Comparison of ENCODE assay signal across 19 cellular contexts in the genomic region with DNA sequence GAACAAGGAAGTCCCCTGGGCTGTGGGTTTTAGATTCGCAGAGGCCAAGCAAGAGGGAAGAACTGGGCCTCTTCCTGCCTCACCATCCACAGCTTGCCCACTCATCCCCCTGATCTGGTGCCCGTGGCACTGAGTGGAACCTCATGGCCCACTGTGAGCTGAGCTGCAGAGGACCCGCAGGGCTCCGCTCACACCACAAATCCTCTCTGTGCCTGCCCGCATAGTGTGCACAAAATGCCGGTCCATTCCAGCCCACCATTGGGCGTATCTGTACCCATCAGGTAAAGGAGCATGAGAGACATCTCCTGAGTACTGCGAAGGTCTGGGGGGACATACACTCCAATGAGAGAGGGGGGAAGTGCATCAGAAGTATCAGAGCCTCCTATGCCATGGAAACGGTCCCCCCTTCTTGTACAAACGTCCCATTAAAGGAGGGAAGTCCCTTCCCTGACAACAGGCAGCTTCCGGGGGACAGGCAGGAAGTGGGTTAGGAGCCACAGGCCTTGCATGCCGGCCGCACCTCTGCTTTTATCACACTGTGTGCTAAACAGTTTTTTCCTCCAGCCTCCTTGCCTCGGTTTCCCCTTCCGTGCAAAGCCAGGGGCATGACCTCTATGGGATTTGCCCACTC.
DNase-seq lines count a peak whose midpoint lies in the region; ATAC-seq and TF ChIP-seq lines count a peak whose summit lies in the region.
"Had no signal": no experiment of that assay in that cellular context is flagged by ENCODE, and none has a peak within 500 bp of the region (broad histone marks: within the 10 kb centered on the region; RNA-seq: fewer than 3 reads in every experiment).

No MANE protein-coding gene starts in this region.

- intact Hi-C loops in vagina (cut with DNase I): no loop called here

- peak overlapping the region; percentile 30 for H3K4me3 Mint-ChIP-seq in activated naive CD8-positive, alpha-beta T cell treated with anti-CD3 and anti-CD28 coated beads, Interleukin-2, amount 10 ng/mL, durations not matched to agents 7 days and 5 days
- H3K4me3 Mint-ChIP-seq in activated naive CD8-positive, alpha-beta T cell treated with anti-CD3 and anti-CD28 coated beads, Interleukin-2, amount 50 U/mL, for 24 hours: no peak overlapping the region

- no peak overlapping the region for H3K27ac ChIP-seq in vagina
- no peak overlapping the region for H3K27ac ChIP-seq in effector memory CD4-positive, alpha-beta T cell (ENCODE audit: insufficient read depth, low read length, poor library complexity, severe bottlenecking)

- peaks cover 11% of the 10 kb centered on the region for H3K4me1 Mint-ChIP-seq in activated naive CD8-positive, alpha-beta T cell treated with anti-CD3 and anti-CD28 coated beads, Interleukin-2, amount 10 ng/mL, durations not matched to agents 7 days and 5 days
- no peaks in the 10 kb centered on the region for H3K4me1 Mint-ChIP-seq in activated naive CD8-positive, alpha-beta T cell treated with anti-CD3 and anti-CD28 coated beads, Interleukin-2, amount 50 U/mL, for 24 hours

- H3K36me3 ChIP-seq in H7 (replicated peaks; ENCODE audit: control insufficient read depth, insufficient read depth, low read length) (no peaks in the 10 kb centered on the region), vagina (no peaks in the 10 kb centered on the region)
- no peaks in the 10 kb centered on the region for H3K36me3 ChIP-seq in effector memory CD4-positive, alpha-beta T cell (ENCODE audit: control insufficient read depth, insufficient read depth, low read length)

- H3K36me3 Mint-ChIP-seq in activated naive CD8-positive, alpha-beta T cell treated with anti-CD3 and anti-CD28 coated beads, Interleukin-2, amount 10 ng/mL, durations not matched to agents 7 days and 5 days: no peaks in the 10 kb centered on the region
- H3K36me3 Mint-ChIP-seq in activated naive CD8-positive, alpha-beta T cell treated with anti-CD3 and anti-CD28 coated beads, Interleukin-2, amount 50 U/mL, for 24 hours (ENCODE audit: low read depth): no peaks in the 10 kb centered on the region

- H3K9me3 ChIP-seq in vagina: no peaks in the 10 kb centered on the region
- no peaks in the 10 kb centered on the region for H3K9me3 ChIP-seq in effector memory CD4-positive, alpha-beta T cell (ENCODE audit: control insufficient read depth, low read length)

- no peak for TF ChIP-seq CTCF in vagina (IDR thresholded peaks at IDR 0.05)
- TF ChIP-seq CTCF in GM10266 (IDR thresholded peaks at IDR 0.05; ENCODE audit: control insufficient read depth, insufficient read depth, low read depth, missing control alignments): no peak

- POLR2A ChIA-PET in activated naive CD8-positive, alpha-beta T cell treated with anti-CD3 and anti-CD28 coated beads, Interleukin-2, amount 10 ng/mL, durations not matched to agents 7 days and 5 days (lab: Charles Lee): no interaction called here

- no peaks in the 10 kb centered on the region for H3K4me1 ChIP-seq in vagina
- no peaks in the 10 kb centered on the region for H3K4me1 ChIP-seq in effector memory CD4-positive, alpha-beta T cell (ENCODE audit: control insufficient read depth, insufficient read depth, low read length, poor library complexity, severe bottlenecking)

- TF ChIP-seq POLR2A in vagina (IDR thresholded peaks at IDR 0.05): no peak

- peak; percentile 33 for ATAC-seq in activated naive CD8-positive, alpha-beta T cell treated with anti-CD3 and anti-CD28 coated beads, Interleukin-2, amount 10 ng/mL, durations not matched to agents 7 days and 5 days (ENCODE audit: low read depth)
- no peak for ATAC-seq in activated naive CD8-positive, alpha-beta T cell treated with anti-CD3 and anti-CD28 coated beads, Interleukin-2, amount 50 U/mL, for 24 hours
- ATAC-seq in HG02678 (IDR thresholded peaks at IDR 0.05; ENCODE audit: unreplicated experiment): no peak
- ATAC-seq: GM12878, PC-3 had no signal

- H3K27ac Mint-ChIP-seq in activated naive CD8-positive, alpha-beta T cell treated with anti-CD3 and anti-CD28 coated beads, Interleukin-2, amount 10 ng/mL, durations not matched to agents 7 days and 5 days: peak overlapping the region; percentile 56
- H3K27ac Mint-ChIP-seq in activated naive CD8-positive, alpha-beta T cell treated with anti-CD3 and anti-CD28 coated beads, Interleukin-2, amount 50 U/mL, for 24 hours: no peak overlapping the region

- H3K27me3 ChIP-seq in H7 (ENCODE audit: control insufficient read depth, insufficient read depth, low read length) (no peaks in the 10 kb centered on the region), vagina (no peaks in the 10 kb centered on the region)
- H3K27me3 ChIP-seq in effector memory CD4-positive, alpha-beta T cell (replicated peaks; ENCODE audit: control insufficient read depth, insufficient read depth, low read length, poor library complexity, severe bottlenecking): no peaks in the 10 kb centered on the region

- no peak overlapping the region for H3K4me3 ChIP-seq in H7 (ENCODE audit: insufficient read depth, low read depth, low read length)
- no peak overlapping the region for H3K4me3 ChIP-seq in vagina
- H3K4me3 ChIP-seq in effector memory CD4-positive, alpha-beta T cell (ENCODE audit: insufficient read depth, low read depth, low read length, poor library complexity, severe bottlenecking): no peak overlapping the region
- H3K4me3 ChIP-seq: GM12878 had no signal

- no peaks in the 10 kb centered on the region for H3K9me3 Mint-ChIP-seq in activated naive CD8-positive, alpha-beta T cell treated with anti-CD3 and anti-CD28 coated beads, Interleukin-2, amount 10 ng/mL, durations not matched to agents 7 days and 5 days
- H3K9me3 Mint-ChIP-seq in activated naive CD8-positive, alpha-beta T cell treated with anti-CD3 and anti-CD28 coated beads, Interleukin-2, amount 50 U/mL, for 24 hours: no peaks in the 10 kb centered on the region

- no peak for DNase-seq in activated naive CD8-positive, alpha-beta T cell treated with anti-CD3 and anti-CD28 coated beads, Interleukin-2, amount 10 ng/mL, durations not matched to agents 7 days and 5 days
- no peak for DNase-seq in activated naive CD8-positive, alpha-beta T cell treated with anti-CD3 and anti-CD28 coated beads, Interleukin-2, amount 50 U/mL, for 24 hours
- DNase-seq in H7 (peak; percentile 23), iPS-NIHi7 (ENCODE audit: extremely low spot score) (peak; percentile 4), vagina (ENCODE audit: extremely low spot score in 2 of 2) (peak; percentile 69 to 94), GM10266 (ENCODE audit: extremely low spot score) (no peak)
- DNase-seq in effector memory CD4-positive, alpha-beta T cell: no peak
- DNase-seq: DMS 273 treated with DMSO at 0.1 percent for 48 hours, DND-41, GOT3, NCI-H1417 treated with DMSO at 0.1 percent for 48 hours, NCI-H1930, NCI-H226, NCI-H524 treated with DMSO at 0.1 percent for 48 hours, PC-3, RPMI8226, SHP77 treated with DMSO at 0.1 percent for 48 hours had no signal

- peaks cover 8% of the 10 kb centered on the region for H3K27me3 Mint-ChIP-seq in activated naive CD8-positive, alpha-beta T cell treated with anti-CD3 and anti-CD28 coated beads, Interleukin-2, amount 10 ng/mL, durations not matched to agents 7 days and 5 days
- peaks cover 7% of the 10 kb centered on the region for H3K27me3 Mint-ChIP-seq in activated naive CD8-positive, alpha-beta T cell treated with anti-CD3 and anti-CD28 coated beads, Interleukin-2, amount 50 U/mL, for 24 hours

Comparison
In these comparisons a context has a peak if more than half of its experiments do, and no peak if none do; other contexts are left out.
1. DNase-seq: peak in H7 (single experiment), iPS-NIHi7 (single experiment) and vagina (2 of 2); none in activated naive CD8-positive, alpha-beta T cell treated with anti-CD3 and anti-CD28 coated beads, Interleukin-2, amount 10 ng/mL, durations not matched to agents 7 days and 5 days (single experiment), activated naive CD8-positive, alpha-beta T cell treated with anti-CD3 and anti-CD28 coated beads, Interleukin-2, amount 50 U/mL, for 24 hours (single experiment), effector memory CD4-positive, alpha-beta T cell (0 of 3) and GM10266 (single experiment).